In the genomic region with DNA sequence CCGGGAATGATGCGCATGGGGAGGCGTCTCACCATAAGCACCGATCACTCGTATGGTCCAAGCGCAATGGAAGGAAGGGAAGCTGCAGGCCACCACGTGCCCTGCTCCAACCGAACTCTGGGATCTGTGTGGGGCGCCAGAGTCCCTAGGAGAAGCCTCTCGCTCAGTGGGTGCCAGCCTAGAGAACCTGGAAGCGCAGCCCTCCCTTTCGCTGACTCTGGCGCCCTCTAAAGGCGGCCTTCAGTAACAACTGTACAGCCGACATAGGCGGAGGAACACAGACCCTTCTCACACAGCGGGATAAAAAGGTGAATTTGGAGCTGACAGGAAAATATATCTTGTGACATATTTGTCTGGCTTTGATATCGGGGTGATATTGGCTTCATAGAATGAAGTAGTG, we compare ENCODE assay signal across 8 cellular contexts.
A peak's percentile ranks its signal among the peaks of the same experiment; 100 is the strongest.
DNase-seq lines count a peak whose midpoint lies in the region; ATAC-seq and TF ChIP-seq lines count a peak whose summit lies in the region.

No MANE protein-coding gene starts in this region.

- 46% methylated on average over 18 of the region's 18 CpGs for WGBS in esophagus muscularis mucosa

- POLR2A ChIA-PET in activated CD4-positive, alpha-beta memory T cell treated with anti-CD3 and anti-CD28 coated beads, Interleukin-2, amount 10 ng/mL, durations not matched to agents 7 days and 5 days (lab: Charles Lee), result no interaction called here

- TF ChIP-seq CTCF in GM20000 (IDR thresholded peaks at IDR 0.05; ENCODE audit: extremely low read depth, missing control alignments) (peak; percentile 39), esophagus muscularis mucosa (IDR thresholded peaks at IDR 0.05) (peak; percentile 24 to 49 (median 28)), progenitor cell of endocrine pancreas (IDR thresholded peaks at IDR 0.05; ENCODE audit: unreplicated experiment) (peak; percentile 49)

- CTCF ChIA-PET in activated CD4-positive, alpha-beta memory T cell treated with anti-CD3 and anti-CD28 coated beads, Interleukin-2, amount 10 ng/mL, durations not matched to agents 7 days and 5 days (lab: Charles Lee), result no interaction called here

- no peak for TF ChIP-seq EP300 in esophagus muscularis mucosa (IDR thresholded peaks at IDR 0.05)

- H3K27ac Mint-ChIP-seq in activated CD4-positive, alpha-beta memory T cell treated with anti-CD3 and anti-CD28 coated beads, Interleukin-2, amount 10 ng/mL, durations not matched to agents 7 days and 5 days, result no peak overlapping the region
- H3K27ac Mint-ChIP-seq in progenitor cell of endocrine pancreas, result no peak overlapping the region

- no peaks in the 10 kb centered on the region for H3K36me3 ChIP-seq in esophagus muscularis mucosa

- peak; percentile 24 to 40 for DNase-seq in AML-193 (lab: John Stamatoyannopoulos, UW)
- peak; percentile 28 for DNase-seq in GM20000 (ENCODE audit: low spot score)
- peak; percentile 54 for DNase-seq in NCI-H460 (ENCODE audit: extremely low read depth, low read depth)
- DNase-seq in activated CD4-positive, alpha-beta memory T cell treated with anti-CD3 and anti-CD28 coated beads, Interleukin-2, amount 10 ng/mL, durations not matched to agents 7 days and 5 days, result peak; percentile 43
- no peak for DNase-seq in esophagus muscularis mucosa (ENCODE audit: extremely low spot score)
- peak; percentile 16 for DNase-seq in progenitor cell of endocrine pancreas (ENCODE audit: low spot score, unreplicated experiment)
- DNase-seq in posterior vena cava (ENCODE audit: low spot score), result no peak

- no peak overlapping the region for H3K4me3 Mint-ChIP-seq in activated CD4-positive, alpha-beta memory T cell treated with anti-CD3 and anti-CD28 coated beads, Interleukin-2, amount 10 ng/mL, durations not matched to agents 7 days and 5 days
- H3K4me3 Mint-ChIP-seq in progenitor cell of endocrine pancreas (ENCODE audit: low read depth), result no peak overlapping the region

- ATAC-seq in HG03565 (IDR thresholded peaks at IDR 0.05; ENCODE audit: unreplicated experiment), result no peak

- intact Hi-C loops in esophagus muscularis mucosa (cut with DNase I), result no loop called here
- intact Hi-C loops in posterior vena cava (cut with DNase I), result no loop called here

- H3K9me3 Mint-ChIP-seq in activated CD4-positive, alpha-beta memory T cell treated with anti-CD3 and anti-CD28 coated beads, Interleukin-2, amount 10 ng/mL, durations not matched to agents 7 days and 5 days, result no peaks in the 10 kb centered on the region
- peaks cover 25% of the 10 kb centered on the region for H3K9me3 Mint-ChIP-seq in progenitor cell of endocrine pancreas (ENCODE audit: low read depth)

- no peak overlapping the region for H3K4me3 ChIP-seq in esophagus muscularis mucosa

- no peaks in the 10 kb centered on the region for H3K4me1 ChIP-seq in esophagus muscularis mucosa

- H3K36me3 Mint-ChIP-seq in activated CD4-positive, alpha-beta memory T cell treated with anti-CD3 and anti-CD28 coated beads, Interleukin-2, amount 10 ng/mL, durations not matched to agents 7 days and 5 days (ENCODE audit: low read depth), result no peaks in the 10 kb centered on the region
- H3K36me3 Mint-ChIP-seq in progenitor cell of endocrine pancreas (ENCODE audit: insufficient read depth), result no peaks in the 10 kb centered on the region

- H3K27me3 Mint-ChIP-seq in activated CD4-positive, alpha-beta memory T cell treated with anti-CD3 and anti-CD28 coated beads, Interleukin-2, amount 10 ng/mL, durations not matched to agents 7 days and 5 days, result peaks cover 14% of the 10 kb centered on the region
- no peaks in the 10 kb centered on the region for H3K27me3 Mint-ChIP-seq in progenitor cell of endocrine pancreas

- no peaks in the 10 kb centered on the region for H3K9me3 ChIP-seq in esophagus muscularis mucosa

- H3K27me3 ChIP-seq in esophagus muscularis mucosa, result no peaks in the 10 kb centered on the region

- H3K27ac ChIP-seq in esophagus muscularis mucosa (replicated peaks in 1 of 4), result no peak overlapping the region

- H3K4me1 Mint-ChIP-seq in activated CD4-positive, alpha-beta memory T cell treated with anti-CD3 and anti-CD28 coated beads, Interleukin-2, amount 10 ng/mL, durations not matched to agents 7 days and 5 days, result no peaks in the 10 kb centered on the region
- peaks cover 2% of the 10 kb centered on the region for H3K4me1 Mint-ChIP-seq in progenitor cell of endocrine pancreas (ENCODE audit: low read depth)

- no peak for TF ChIP-seq POLR2A in esophagus muscularis mucosa (IDR thresholded peaks at IDR 0.05; ENCODE audit: low read depth)

Comparison
In these comparisons a context has a peak if more than half of its experiments do, and no peak if none do; other contexts are left out.
1. DNase-seq: peak in AML-193 (2 of 2), GM20000 (single experiment), NCI-H460 (single experiment), activated CD4-positive, alpha-beta memory T cell treated with anti-CD3 and anti-CD28 coated beads, Interleukin-2, amount 10 ng/mL, durations not matched to agents 7 days and 5 days (single experiment) and progenitor cell of endocrine pancreas (single experiment); none in esophagus muscularis mucosa (single experiment) and posterior vena cava (single experiment).
2. Peak in every context shown above with its lines, with median percentiles within 50 percentile points of each other: CTCF ChIP-seq.